8 cellular contexts compared by ENCODE assay signal in genomic region chrX:63754141-63754859, GRCh38. TPM values are rescaled to one million over a fixed set of nuclear protein-coding genes. Genes with fewer than 3 reads are reported as not detected.
DNase-seq lines count a peak whose midpoint lies in the region; ATAC-seq, FAIRE-seq and TF ChIP-seq lines count a peak whose summit lies in the region.

No MANE protein-coding gene starts in this region.

- H3K4me3 ChIP-seq in astrocyte of the cerebellum (ENCODE audit: low read depth, low read length): peak overlapping the region; percentile 60
- H3K4me3 ChIP-seq in kidney (ENCODE audit: low read length in 2 of 2): peak overlapping the region; percentile 85

- H3K9ac ChIP-seq in kidney (ENCODE audit: low read length in 2 of 2): peak overlapping the region; percentile 78 to 82

- intact Hi-C loops in kidney (cut with DNase I): no loop called here

- peak; percentile 26 for ATAC-seq in HG02870 (IDR thresholded peaks at IDR 0.05; ENCODE audit: unreplicated experiment)

- H3K36me3 ChIP-seq in kidney (ENCODE audit: control insufficient read depth in 1 of 2, insufficient read depth in 2 of 2, low read length in 2 of 2): no peaks in the 10 kb centered on the region

- H3K9me3 ChIP-seq in kidney (ENCODE audit: control insufficient read depth in 1 of 2, low read length in 2 of 2): no peaks in the 10 kb centered on the region

- in situ Hi-C loops in astrocyte of the cerebellum (cut with HindIII; ENCODE audit: low sequenced_read_pairs): no loop called here

- peak overlapping the region; percentile 89 to 91 for H3K27ac ChIP-seq in kidney (ENCODE audit: low read depth in 2 of 2, low read length in 2 of 2)

- TF ChIP-seq CTCF in astrocyte of the cerebellum (IDR thresholded peaks at IDR 0.05; ENCODE audit: low read depth, low read length, missing control alignments): no peak
- TF ChIP-seq CTCF in kidney (IDR thresholded peaks at IDR 0.05; ENCODE audit: borderline replicate concordance, extremely low read depth, insufficient read depth): no peak

- no peak for FAIRE-seq in kidney (lab: Jason Lieb, UNC)

- peak; percentile 41 for DNase-seq in NCI-H2107 treated with DMSO at 0.1 percent for 48 hours (lab: John Stamatoyannopoulos, UW; ENCODE audit: unreplicated experiment)
- no peak for DNase-seq in NCI-H2107 (lab: John Stamatoyannopoulos, UW)
- DNase-seq in RPMI7951 (ENCODE audit: low read depth): peak; percentile 28
- no peak for DNase-seq in astrocyte of the cerebellum (ENCODE audit: low read depth)
- no peak for DNase-seq in kidney
- peak; percentile 8 for DNase-seq in stimulated activated CD8-positive, alpha-beta memory T cell treated with anti-CD3 and anti-CD28 coated beads, Interleukin-12 subunit alpha, Interleukin-12 subunit beta, amount 100 ng/mL, for 4 hours (ENCODE audit: low read depth)
- no peak for DNase-seq in glomerular visceral epithelial cell (ENCODE audit: extremely low spot score)

- H3K4me1 ChIP-seq in kidney (ENCODE audit: control insufficient read depth in 1 of 2, insufficient read depth in 1 of 2, low read depth in 1 of 2, low read length in 2 of 2): peaks cover 0 to 2% of the 10 kb centered on the region in 2 donors

RNA-seq across cellular contexts. Expression of gene ARHGEF9, which starts 30.7 kb away (rescaled TPM):
- total RNA-seq in RPMI7951 (2014; rRNA removed; shearing (Covaris generic)): 12.2 and 12.4 TPM in 2 replicates
- total RNA-seq in kidney: 26.4 TPM
- 20.0 TPM for polyA plus RNA-seq in kidney (ENCODE audit: insufficient read depth, low read depth, low replicate concordance)

Comparison
In these comparisons a context has a peak if more than half of its experiments do, and no peak if none do; other contexts are left out.
1. DNase-seq: peak in NCI-H2107 treated with DMSO at 0.1 percent for 48 hours (single experiment), RPMI7951 (single experiment) and stimulated activated CD8-positive, alpha-beta memory T cell treated with anti-CD3 and anti-CD28 coated beads, Interleukin-12 subunit alpha, Interleukin-12 subunit beta, amount 100 ng/mL, for 4 hours (single experiment); none in NCI-H2107 (single experiment), astrocyte of the cerebellum (single experiment), kidney (single experiment) and glomerular visceral epithelial cell (single experiment).